9 cellular contexts compared by ENCODE assay signal in genomic region chr6:134080171-134080795, GRCh38. TPM values are rescaled to one million over a fixed set of nuclear protein-coding genes. Genes with fewer than 3 reads are reported as not detected.
DNase-seq lines count a peak whose midpoint lies in the region; ATAC-seq and TF ChIP-seq lines count a peak whose summit lies in the region.
"Had no signal": no experiment of that assay in that cellular context is flagged by ENCODE, and none has a peak within 500 bp of the region (broad histone marks: within the 10 kb centered on the region; RNA-seq: fewer than 3 reads in every experiment).

No MANE protein-coding gene starts in this region.

- no peaks in the 10 kb centered on the region for H3K36me3 Mint-ChIP-seq in CD8-positive, alpha-beta T cell

- H3K4me1 ChIP-seq in BLaER1 (peaks cover 17% of the 10 kb centered on the region), colonic mucosa (no peaks in the 10 kb centered on the region)
- no peaks in the 10 kb centered on the region for H3K4me1 ChIP-seq in CD8-positive, alpha-beta T cell (ENCODE audit: insufficient read depth, low read length)

- peak overlapping the region; percentile 34 for H3K4me2 ChIP-seq in BLaER1

- CTCF ChIA-PET in CD8-positive, alpha-beta T cell (lab: Charles Lee): interaction anchor here (1.4 to 3.7 kb wide), 2 partner anchors 16 to 17 kb away, joined by 3 to 16 read pairs; no protein-coding TSS in a partner anchor

- H3K9me3 Mint-ChIP-seq in CD8-positive, alpha-beta T cell: no peaks in the 10 kb centered on the region

- H3K9ac ChIP-seq in BLaER1 (no peak overlapping the region), colonic mucosa (ENCODE audit: low read depth in 2 of 2, low read length in 2 of 2) (no peak overlapping the region)

- H3K4me1 Mint-ChIP-seq in CD8-positive, alpha-beta T cell (ENCODE audit: low read depth): peaks cover 13% of the 10 kb centered on the region

- H3K36me3 ChIP-seq in BLaER1 (no peaks in the 10 kb centered on the region), colonic mucosa (no peaks in the 10 kb centered on the region)
- H3K36me3 ChIP-seq in CD8-positive, alpha-beta T cell (ENCODE audit: insufficient read depth, low read length): no peaks in the 10 kb centered on the region

- peaks cover 2% of the 10 kb centered on the region for H3K27me3 Mint-ChIP-seq in CD8-positive, alpha-beta T cell (ENCODE audit: low read depth)

- H3K4me3 Mint-ChIP-seq in CD8-positive, alpha-beta T cell: no peak overlapping the region
- H3K4me3 Mint-ChIP-seq: activated T-cell treated with anti-CD3 and anti-CD28 coated beads, Interleukin-2, amount 50 U/mL, for 72 hours had no signal

- H3K27ac ChIP-seq in BLaER1: no peak overlapping the region
- H3K27ac ChIP-seq in CD8-positive, alpha-beta T cell (ENCODE audit: low read depth, low read length): no peak overlapping the region
- no peak overlapping the region for H3K27ac ChIP-seq in colonic mucosa

- H3K27ac Mint-ChIP-seq in CD8-positive, alpha-beta T cell: no peak overlapping the region
- H3K27ac Mint-ChIP-seq: activated T-cell treated with anti-CD3 and anti-CD28 coated beads, Interleukin-2, amount 50 U/mL, for 72 hours had no signal

- H3K27me3 ChIP-seq in BLaER1: no peaks in the 10 kb centered on the region
- H3K27me3 ChIP-seq in CD8-positive, alpha-beta T cell (ENCODE audit: insufficient read depth, low read length): no peaks in the 10 kb centered on the region
- H3K27me3 ChIP-seq in colonic mucosa: no peaks in the 10 kb centered on the region

- intact Hi-C loops in CD8-positive, alpha-beta T cell (cut with DNase I, micrococcal nuclease): no loop called here
- intact Hi-C loops in colonic mucosa (cut with DNase I): no loop called here

- ATAC-seq in GM19328 (IDR thresholded peaks at IDR 0.05; ENCODE audit: unreplicated experiment): peak; percentile 59
- ATAC-seq in HG03354 (IDR thresholded peaks at IDR 0.05; ENCODE audit: poor library complexity, severe bottlenecking, unreplicated experiment): peak; percentile 75
- ATAC-seq in CD8-positive, alpha-beta T cell: no peak
- ATAC-seq: activated T-cell treated with anti-CD3 and anti-CD28 coated beads, Interleukin-2, amount 50 U/mL, for 72 hours had no signal

- no peak for TF ChIP-seq CTCF in CD8-positive, alpha-beta T cell (IDR thresholded peaks at IDR 0.05)
- TF ChIP-seq CTCF in colonic mucosa (IDR thresholded peaks at IDR 0.05): no peak

- POLR2A ChIA-PET in CD8-positive, alpha-beta T cell (lab: Charles Lee): no interaction called here

- H3K4me3 ChIP-seq in BLaER1 (no peak overlapping the region), colonic mucosa (no peak overlapping the region)
- no peak overlapping the region for H3K4me3 ChIP-seq in CD8-positive, alpha-beta T cell (ENCODE audit: low read depth, low read length)

- H3K9me3 ChIP-seq in BLaER1 (no peaks in the 10 kb centered on the region), colonic mucosa (no peaks in the 10 kb centered on the region)
- H3K9me3 ChIP-seq in CD8-positive, alpha-beta T cell (ENCODE audit: low read length): no peaks in the 10 kb centered on the region

- no peaks in the 10 kb centered on the region for H4K20me1 ChIP-seq in BLaER1

- DNase-seq in SW480 (ENCODE audit: low spot score): peak; percentile 76
- no peak for DNase-seq in CD8-positive, alpha-beta T cell
- no peak for DNase-seq in Ammon's horn (ENCODE audit: low spot score)
- no peak for DNase-seq in colonic mucosa
- no peak for DNase-seq in anterior cingulate cortex (lab: John Stamatoyannopoulos, UW)
- DNase-seq: activated T-cell treated with anti-CD3 and anti-CD28 coated beads, Interleukin-2, amount 50 U/mL, for 72 hours had no signal

RNA-seq across cellular contexts. Expression of gene SLC2A12, which starts 27.9 kb away (rescaled TPM):
- not detected for total RNA-seq in CD8-positive, alpha-beta T cell
- total RNA-seq in colonic mucosa: 1 to 10 TPM in 1 of 2 donors, under 1 TPM in 1; 0.84 to 3.0 TPM
